Comparison of ENCODE assay signal across 1 cellular context in the genomic region with DNA sequence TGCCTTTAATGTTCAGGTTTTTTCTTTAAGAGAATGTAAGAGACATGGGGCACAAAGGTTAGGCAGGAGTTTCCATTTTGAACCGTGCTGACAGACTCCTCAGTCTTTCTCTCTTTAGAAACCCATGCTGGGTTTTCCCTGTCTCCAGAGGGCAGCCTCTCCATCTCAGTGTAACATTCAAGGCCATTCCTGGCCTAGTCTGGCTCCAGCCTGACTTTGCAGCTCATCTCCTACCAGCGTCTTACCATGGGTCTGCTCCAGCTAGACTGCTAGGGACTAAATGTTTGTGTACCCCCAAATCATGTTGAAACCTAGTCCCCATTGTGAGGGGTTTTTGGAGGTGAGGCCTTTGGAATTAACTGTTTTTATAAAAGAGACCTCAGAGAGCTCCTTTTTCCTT.
TF ChIP-seq lines count a peak whose summit lies in the region.

No MANE protein-coding gene starts in this region.

TF ChIP-seq in H1, 55 proteins besides CTCF, POLR2A, EP300 and RAD21:
- no peak for TF ChIP-seq TEAD4 (IDR thresholded peaks at IDR 0.05; ENCODE audit: low read depth, low read length)
- no peak for TF ChIP-seq CTBP2 (IDR thresholded peaks at IDR 0.05; ENCODE audit: borderline replicate concordance, insufficient read depth, insufficient read length, low read length)
- no peak for TF ChIP-seq BACH1 (IDR thresholded peaks at IDR 0.05; ENCODE audit: low read length)
- TF ChIP-seq, protein P1, sequence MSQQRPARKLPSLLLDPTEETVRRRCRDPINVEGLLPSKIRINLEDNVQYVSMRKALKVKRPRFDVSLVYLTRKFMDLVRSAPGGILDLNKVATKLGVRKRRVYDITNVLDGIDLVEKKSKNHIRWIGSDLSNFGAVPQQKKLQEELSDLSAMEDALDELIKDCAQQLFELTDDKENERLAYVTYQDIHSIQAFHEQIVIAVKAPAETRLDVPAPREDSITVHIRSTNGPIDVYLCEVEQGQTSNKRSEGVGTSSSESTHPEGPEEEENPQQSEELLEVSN (IDR thresholded peaks at IDR 0.05), result no peak
- no peak for TF ChIP-seq SP1 (IDR thresholded peaks at IDR 0.05; ENCODE audit: low read depth, low read length)
- TF ChIP-seq SUZ12 (IDR thresholded peaks at IDR 0.05; ENCODE audit: low read length), result no peak
- no peak for TF ChIP-seq CHD1 (IDR thresholded peaks at IDR 0.05; ENCODE audit: low read depth, low read length)
- no peak for TF ChIP-seq POU5F1 (IDR thresholded peaks at IDR 0.05; ENCODE audit: low read depth, low read length)
- no peak for TF ChIP-seq KDM4A (IDR thresholded peaks at IDR 0.05; ENCODE audit: low read depth, low read length, severe bottlenecking)
- no peak for TF ChIP-seq NRF1 (IDR thresholded peaks at IDR 0.05; ENCODE audit: low read depth, low read length)
- TF ChIP-seq HDAC2 (IDR thresholded peaks at IDR 0.05; ENCODE audit: borderline replicate concordance in 1 of 2, low read depth in 2 of 2, low read length in 2 of 2), result no peak
- TF ChIP-seq SRF (IDR thresholded peaks at IDR 0.05; ENCODE audit: low read depth, low read length), result no peak
